Comparison of ENCODE assay signal across 9 cellular contexts in genomic region chr6:33192105-33192646, GRCh38. TPM values are rescaled to one million over a fixed set of nuclear protein-coding genes. Genes with fewer than 3 reads are reported as not detected.
A peak's percentile ranks its signal among the peaks of the same experiment; 100 is the strongest.
DNase-seq lines count a peak whose midpoint lies in the region; ATAC-seq, FAIRE-seq and TF ChIP-seq lines count a peak whose summit lies in the region.
"Had no signal": no experiment of that assay in that cellular context is flagged by ENCODE, and none has a peak within 500 bp of the region (broad histone marks: within the 10 kb centered on the region; RNA-seq: fewer than 3 reads in every experiment).

Gene COL11A2 (minus strand): TSS chr6:33192467. CDS start chr6:33192240, 227 bp downstream.

- H3K27ac Mint-ChIP-seq in activated CD8-positive, alpha-beta T cell treated with anti-CD3 and anti-CD28 coated beads, Interleukin-2, amount 10 ng/mL, durations not matched to agents 7 days and 5 days, result no peak within 1 kb of the TSS
- H3K27ac Mint-ChIP-seq: HFFc6 had no signal

- intact Hi-C loops in left cardiac atrium (cut with DNase I), result no loop called here

- DNase-seq in GM13977 (ENCODE audit: low spot score) (peak; percentile 48), left cardiac atrium (no peak), retinal pigment epithelial cell (ENCODE audit: low read depth) (no peak), H54 (ENCODE audit: insufficient read length, low spot score) (no peak), NCI-H510A (lab: John Stamatoyannopoulos, UW) (no peak)
- DNase-seq in activated CD8-positive, alpha-beta T cell treated with anti-CD3 and anti-CD28 coated beads, Interleukin-2, amount 10 ng/mL, durations not matched to agents 7 days and 5 days, result no peak
- DNase-seq: HFFc6 had no signal

- in situ Hi-C loops in GM13977 (cut with MboI; ENCODE audit: low pct_unique_long_range_greater_than_20kb, low sequenced_read_pairs, unreplicated experiment), result no loop called here

- peak; percentile 50 for ATAC-seq in activated CD8-positive, alpha-beta T cell treated with anti-CD3 and anti-CD28 coated beads, Interleukin-2, amount 10 ng/mL, durations not matched to agents 7 days and 5 days
- ATAC-seq in left cardiac atrium (peak; percentile 9 to 16), HG02588 (IDR thresholded peaks at IDR 0.05; ENCODE audit: unreplicated experiment) (no peak), GM21576 (IDR thresholded peaks at IDR 0.05; ENCODE audit: unreplicated experiment) (no peak)

- TF ChIP-seq POLR2A in H54 (IDR thresholded peaks at IDR 0.05; ENCODE audit: low read depth, low read length), result no peak

- no peak for FAIRE-seq in H54 (lab: Jason Lieb, UNC)

- peaks cover 36% of the 10 kb centered on the region for H3K27me3 Mint-ChIP-seq in activated CD8-positive, alpha-beta T cell treated with anti-CD3 and anti-CD28 coated beads, Interleukin-2, amount 10 ng/mL, durations not matched to agents 7 days and 5 days (ENCODE audit: low read depth)

- CTCF ChIA-PET in activated CD8-positive, alpha-beta T cell treated with anti-CD3 and anti-CD28 coated beads, Interleukin-2, amount 10 ng/mL, durations not matched to agents 7 days and 5 days (lab: Charles Lee), result interaction anchor here (1.1 to 1.2 kb wide), 2 partner anchors 8 to 56 kb away, joined by 3 read pairs; no protein-coding TSS in a partner anchor

- H3K4me3 ChIP-seq in retinal pigment epithelial cell (ENCODE audit: low read length), result peak within 1 kb of the TSS; percentile 47

- peaks cover 8% of the 10 kb centered on the region for H3K4me1 Mint-ChIP-seq in activated CD8-positive, alpha-beta T cell treated with anti-CD3 and anti-CD28 coated beads, Interleukin-2, amount 10 ng/mL, durations not matched to agents 7 days and 5 days (ENCODE audit: low read depth)

- H3K9me3 Mint-ChIP-seq in activated CD8-positive, alpha-beta T cell treated with anti-CD3 and anti-CD28 coated beads, Interleukin-2, amount 10 ng/mL, durations not matched to agents 7 days and 5 days (ENCODE audit: insufficient read depth), result no peaks in the 10 kb centered on the region
- H3K9me3 Mint-ChIP-seq: HFFc6 had no signal

- no peak within 1 kb of the TSS for H3K4me3 Mint-ChIP-seq in activated CD8-positive, alpha-beta T cell treated with anti-CD3 and anti-CD28 coated beads, Interleukin-2, amount 10 ng/mL, durations not matched to agents 7 days and 5 days
- H3K4me3 Mint-ChIP-seq: HFFc6 had no signal

- H3K36me3 Mint-ChIP-seq in activated CD8-positive, alpha-beta T cell treated with anti-CD3 and anti-CD28 coated beads, Interleukin-2, amount 10 ng/mL, durations not matched to agents 7 days and 5 days (ENCODE audit: low read depth), result peaks cover 30% of the 10 kb centered on the region

- TF ChIP-seq CTCF in GM13977 (IDR thresholded peaks at IDR 0.05; ENCODE audit: extremely low read depth, insufficient read depth, missing control alignments), result no peak
- TF ChIP-seq CTCF in retinal pigment epithelial cell (conservative IDR thresholded peaks at IDR 0.05; ENCODE audit: low read depth, low read length), result no peak

- POLR2A ChIA-PET in activated CD8-positive, alpha-beta T cell treated with anti-CD3 and anti-CD28 coated beads, Interleukin-2, amount 10 ng/mL, durations not matched to agents 7 days and 5 days (lab: Charles Lee), result interaction anchor here (0.7 kb wide), 1 partner anchor 58 kb away, joined by 4 read pairs; no protein-coding TSS in a partner anchor

RNA-seq across cellular contexts. Expression of gene COL11A2, which starts in this region (rescaled TPM):
- under 1 TPM; 0.71 to 0.83 TPM for total RNA-seq in activated CD8-positive, alpha-beta T cell treated with anti-CD3 and anti-CD28 coated beads, Interleukin-2, amount 10 ng/mL, durations not matched to agents 7 days and 5 days
- total RNA-seq in left cardiac atrium, result 1 to 10 TPM in 1 of 2 donors, under 1 TPM in 1; 0.94 to 1.3 TPM

Comparison
In these comparisons a context has a peak if more than half of its experiments do, and no peak if none do; other contexts are left out.
1. Peak in ATAC-seq in activated CD8-positive, alpha-beta T cell treated with anti-CD3 and anti-CD28 coated beads, Interleukin-2, amount 10 ng/mL, durations not matched to agents 7 days and 5 days; RNA of the gene not detected or under 1 TPM.
2. ATAC-seq: peak in left cardiac atrium (2 of 2); none in HG02588 (single experiment) and GM21576 (single experiment).